In the genomic region with DNA sequence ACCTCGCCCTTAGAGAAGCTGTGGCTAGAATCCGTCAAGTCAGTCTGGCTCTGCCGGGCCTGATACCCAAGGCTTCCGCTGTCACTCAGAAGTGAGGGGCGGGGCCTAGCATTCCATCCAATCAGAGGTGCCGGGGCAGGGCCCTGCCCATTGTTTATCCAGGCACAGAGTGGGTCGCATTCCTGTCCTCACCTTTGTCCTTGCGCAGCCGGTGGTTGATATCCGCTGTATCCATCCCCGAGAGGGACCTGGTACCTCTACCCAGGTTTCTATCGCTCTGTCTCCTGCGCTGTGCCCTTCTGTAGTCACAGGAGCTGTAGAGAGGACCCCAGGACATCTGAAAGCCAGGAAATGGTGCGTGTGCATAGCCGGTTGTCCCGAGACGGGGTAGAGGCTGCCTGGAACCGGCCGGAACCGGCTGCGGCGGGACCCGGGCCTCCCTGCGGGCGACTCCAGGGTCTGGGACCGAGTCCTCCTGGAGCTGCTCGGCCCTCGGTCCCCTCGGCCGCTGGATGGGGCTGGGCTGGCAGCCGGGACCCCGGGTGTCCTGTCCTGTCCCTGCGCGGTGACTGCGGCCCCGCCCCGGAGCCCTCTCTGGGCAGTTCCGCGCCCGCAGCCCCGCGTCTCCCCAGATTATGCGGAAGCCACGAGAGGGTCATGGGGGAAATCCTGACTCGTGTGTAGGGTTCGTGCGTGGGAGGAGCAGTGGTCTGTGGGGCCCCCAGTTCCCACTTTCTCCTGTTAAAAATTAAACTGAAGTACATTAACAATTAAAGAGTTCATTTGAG, we compare ENCODE assay signal across 8 cellular contexts. TPM values are rescaled to one million over a fixed set of nuclear protein-coding genes. Genes with fewer than 3 reads are reported as not detected.
A peak's percentile ranks its signal among the peaks of the same experiment; 100 is the strongest.
DNase-seq lines count a peak whose midpoint lies in the region; TF ChIP-seq lines count a peak whose summit lies in the region.

A gene (plus strand): TSS at position 183 of the 788 bp plus-strand sequence. CDS start 169 bp downstream, at position 352.

- H3K4me1 Mint-ChIP-seq in T-helper 2 cell treated with Interferon-gamma antibody and Interleukin-4, amounts not matched to agents 5 μg/mL and 100 μg/mL, for 36 hours (ENCODE audit: low read depth), result peaks cover 19% of the 10 kb centered on the region

- H3K9me2 ChIP-seq in hepatocyte (replicated peaks; ENCODE audit: insufficient read depth), result no peaks in the 10 kb centered on the region

- H3K27ac ChIP-seq in HEK293 (ENCODE audit: extremely low read depth, low read depth, low read length), result no peak within 1 kb of the TSS
- H3K27ac ChIP-seq in ascending aorta, result peak within 1 kb of the TSS; percentile 94
- H3K27ac ChIP-seq in hepatocyte, result peak within 1 kb of the TSS; percentile 98
- H3K27ac ChIP-seq in uterus, result peak within 1 kb of the TSS; percentile 89 to 99

- H4K20me1 ChIP-seq in hepatocyte (ENCODE audit: insufficient read depth, poor library complexity, severe bottlenecking), result no peaks in the 10 kb centered on the region

- H3K27ac Mint-ChIP-seq in T-helper 2 cell treated with Interferon-gamma antibody and Interleukin-4, amounts not matched to agents 5 μg/mL and 100 μg/mL, for 36 hours, result peak within 1 kb of the TSS; percentile 87

- CTCF ChIA-PET in HEK293 (lab: Yijun Ruan, JAX), result interaction anchor here (0.7 to 0.9 kb wide), 2 partner anchors 25 to 173 kb away, joined by 3 read pairs; no protein-coding TSS in a partner anchor

- H3K4me3 Mint-ChIP-seq in T-helper 2 cell treated with Interferon-gamma antibody and Interleukin-4, amounts not matched to agents 5 μg/mL and 100 μg/mL, for 36 hours, result peak within 1 kb of the TSS; percentile 91

- no peaks in the 10 kb centered on the region for H3K9me3 ChIP-seq in HEK293 (ENCODE audit: control insufficient read depth, insufficient read depth, low read depth, low read length)
- no peaks in the 10 kb centered on the region for H3K9me3 ChIP-seq in ascending aorta
- H3K9me3 ChIP-seq in hepatocyte (ENCODE audit: low read depth), result no peaks in the 10 kb centered on the region
- no peaks in the 10 kb centered on the region for H3K9me3 ChIP-seq in uterus

- no peak for TF ChIP-seq CTCF in HEK293 (tag by site-specific recombination; IDR thresholded peaks at IDR 0.05)
- no peak for TF ChIP-seq CTCF in NB4 (IDR thresholded peaks at IDR 0.05; ENCODE audit: low read depth, low read length)
- no peak for TF ChIP-seq CTCF in ascending aorta (IDR thresholded peaks at IDR 0.05)
- peak; percentile 1 for TF ChIP-seq CTCF in hepatocyte (IDR thresholded peaks at IDR 0.05; ENCODE audit: poor library complexity)
- TF ChIP-seq CTCF in uterus (IDR thresholded peaks at IDR 0.05), result peak in 1 of 4 experiments; percentile 17

- peak within 1 kb of the TSS; percentile 55 for H2AFZ ChIP-seq in hepatocyte

- H3K79me2 ChIP-seq in hepatocyte, result peaks cover 11% of the 10 kb centered on the region

- DNase-seq in ELR (ENCODE audit: low read depth) (peak; percentile 90), NB4 (ENCODE audit: low read depth) (peak; percentile 92), ascending aorta (ENCODE audit: low spot score in 2 of 2) (peak; percentile 83 to 97), hepatocyte (ENCODE audit: low spot score) (peak; percentile 96), pulmonary artery endothelial cell (ENCODE audit: low read depth, low spot score) (peak; percentile 36), uterus (peak; percentile 91 to 93)
- peak; percentile 82 for DNase-seq in T-helper 2 cell treated with Interferon-gamma antibody and Interleukin-4, amounts not matched to agents 5 μg/mL and 100 μg/mL, for 36 hours (ENCODE audit: low spot score)

- H3K36me3 ChIP-seq in HEK293 (ENCODE audit: control insufficient read depth in 2 of 2, insufficient read depth in 1 of 2, low read length in 2 of 2), result no peaks in the 10 kb centered on the region
- H3K36me3 ChIP-seq in ascending aorta, result peaks cover 0 to 6% of the 10 kb centered on the region in 2 donors
- H3K36me3 ChIP-seq in hepatocyte (replicated peaks; ENCODE audit: insufficient read depth, low read depth), result no peaks in the 10 kb centered on the region
- H3K36me3 ChIP-seq in uterus, result no peaks in the 10 kb centered on the region

- intact Hi-C loops in ascending aorta (cut with DNase I) (loop anchor here (1.0 to 5.0 kb wide), 10 partner anchors 23 to 823 kb away; a partner anchor contains a TSS), uterus (cut with DNase I; ENCODE audit: low total_unique reads) (loop anchor here (2.0 kb wide), 1 partner anchor 24 kb away; no protein-coding TSS in a partner anchor)

- no peaks in the 10 kb centered on the region for H3K27me3 Mint-ChIP-seq in T-helper 2 cell treated with Interferon-gamma antibody and Interleukin-4, amounts not matched to agents 5 μg/mL and 100 μg/mL, for 36 hours (ENCODE audit: low read depth)

- no peaks in the 10 kb centered on the region for H3K4me1 ChIP-seq in HEK293 (ENCODE audit: control insufficient read depth, insufficient read depth, low read length)
- peaks cover 9 to 17% of the 10 kb centered on the region in 2 donors for H3K4me1 ChIP-seq in ascending aorta
- peaks cover 7% of the 10 kb centered on the region for H3K4me1 ChIP-seq in hepatocyte (ENCODE audit: insufficient read depth)
- H3K4me1 ChIP-seq in uterus, result peaks cover 0 to 6% of the 10 kb centered on the region in 2 donors

- peak; percentile 73 for TF ChIP-seq POLR2A in NB4 (IDR thresholded peaks at IDR 0.05; ENCODE audit: extremely low read depth, insufficient read length)
- TF ChIP-seq POLR2A in uterus (IDR thresholded peaks at IDR 0.05), result peak; percentile 50 to 63

- peak within 1 kb of the TSS; percentile 87 for H3K4me2 ChIP-seq in hepatocyte

- 1% methylated on average over 44 of the region's 47 CpGs for WGBS in hepatocyte (ENCODE audit: low lambda C conversion rate, missing lambda C conversion rate)

- H3K27me3 ChIP-seq in ascending aorta (no peaks in the 10 kb centered on the region), hepatocyte (no peaks in the 10 kb centered on the region), uterus (no peaks in the 10 kb centered on the region)

- peak within 1 kb of the TSS; percentile 50 for H3K4me3 ChIP-seq in HEK293 (ENCODE audit: low read depth, low read length)
- peak within 1 kb of the TSS; percentile 72 for H3K4me3 ChIP-seq in NB4 (ENCODE audit: low read depth, low read length)
- peak within 1 kb of the TSS; percentile 72 to 87 for H3K4me3 ChIP-seq in ascending aorta
- H3K4me3 ChIP-seq in hepatocyte, result peak within 1 kb of the TSS; percentile 67
- peak within 1 kb of the TSS; percentile 52 to 79 for H3K4me3 ChIP-seq in uterus

- peaks cover 9% of the 10 kb centered on the region for H3K36me3 Mint-ChIP-seq in T-helper 2 cell treated with Interferon-gamma antibody and Interleukin-4, amounts not matched to agents 5 μg/mL and 100 μg/mL, for 36 hours (ENCODE audit: low read depth)

- POLR2A ChIA-PET in HEK293 (lab: Yijun Ruan, JAX), result interaction anchor here (0.6 kb wide), 1 partner anchor 359 kb away, joined by 4 read pairs; no protein-coding TSS in a partner anchor

- H3K9me3 Mint-ChIP-seq in T-helper 2 cell treated with Interferon-gamma antibody and Interleukin-4, amounts not matched to agents 5 μg/mL and 100 μg/mL, for 36 hours, result peaks cover 17% of the 10 kb centered on the region

TF ChIP-seq in HEK293, 187 proteins besides CTCF, POLR2A, EP300 and RAD21:
- no peak for TF ChIP-seq ZNF416 (tag by site-specific recombination; IDR thresholded peaks at IDR 0.05)
- no peak for TF ChIP-seq ZFP3 (tag by site-specific recombination; IDR thresholded peaks at IDR 0.05; ENCODE audit: low read depth)
- TF ChIP-seq ZNF560 (tag by site-specific recombination; IDR thresholded peaks at IDR 0.05; ENCODE audit: borderline replicate concordance), result no peak
- no peak for TF ChIP-seq ZNF664 (tag by site-specific recombination; IDR thresholded peaks at IDR 0.05)
- TF ChIP-seq, protein P1, sequence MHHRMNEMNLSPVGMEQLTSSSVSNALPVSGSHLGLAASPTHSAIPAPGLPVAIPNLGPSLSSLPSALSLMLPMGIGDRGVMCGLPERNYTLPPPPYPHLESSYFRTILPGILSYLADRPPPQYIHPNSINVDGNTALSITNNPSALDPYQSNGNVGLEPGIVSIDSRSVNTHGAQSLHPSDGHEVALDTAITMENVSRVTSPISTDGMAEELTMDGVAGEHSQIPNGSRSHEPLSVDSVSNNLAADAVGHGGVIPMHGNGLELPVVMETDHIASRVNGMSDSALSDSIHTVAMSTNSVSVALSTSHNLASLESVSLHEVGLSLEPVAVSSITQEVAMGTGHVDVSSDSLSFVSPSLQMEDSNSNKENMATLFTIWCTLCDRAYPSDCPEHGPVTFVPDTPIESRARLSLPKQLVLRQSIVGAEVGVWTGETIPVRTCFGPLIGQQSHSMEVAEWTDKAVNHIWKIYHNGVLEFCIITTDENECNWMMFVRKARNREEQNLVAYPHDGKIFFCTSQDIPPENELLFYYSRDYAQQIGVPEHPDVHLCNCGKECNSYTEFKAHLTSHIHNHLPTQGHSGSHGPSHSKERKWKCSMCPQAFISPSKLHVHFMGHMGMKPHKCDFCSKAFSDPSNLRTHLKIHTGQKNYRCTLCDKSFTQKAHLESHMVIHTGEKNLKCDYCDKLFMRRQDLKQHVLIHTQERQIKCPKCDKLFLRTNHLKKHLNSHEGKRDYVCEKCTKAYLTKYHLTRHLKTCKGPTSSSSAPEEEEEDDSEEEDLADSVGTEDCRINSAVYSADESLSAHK (tag by site-specific recombination; IDR thresholded peaks at IDR 0.05), result no peak
- TF ChIP-seq ZNF19 (tag by site-specific recombination; IDR thresholded peaks at IDR 0.05; ENCODE audit: low read depth), result no peak

RNA-seq across cellular contexts. Expression of the gene that starts here (rescaled TPM):
- total RNA-seq in ascending aorta (2.8 TPM), hepatocyte (1.7 and 3.0 TPM in 2 replicates), pulmonary artery endothelial cell (0.40 and 1.9 TPM in 2 replicates), uterus (1 to 10 TPM in 3 of 4 donors, under 1 TPM in 1; 0.88 to 6.0 (median 1.7) TPM)
- 1.2 and 2.8 TPM in 2 replicates for polyA plus RNA-seq in hepatocyte

Comparison
In these comparisons a context has a peak if more than half of its experiments do, and no peak if none do; other contexts are left out.
1. DNase-seq: peak in every context shown above with its lines; median percentile 96 in hepatocyte; 92 in NB4; 92 in uterus; 90 in ELR; 90 in ascending aorta; 82 in T-helper 2 cell treated with Interferon-gamma antibody and Interleukin-4, amounts not matched to agents 5 μg/mL and 100 μg/mL, for 36 hours; 36 in pulmonary artery endothelial cell.